Comparison of ENCODE assay signal across 24 cellular contexts in the genomic region with DNA sequence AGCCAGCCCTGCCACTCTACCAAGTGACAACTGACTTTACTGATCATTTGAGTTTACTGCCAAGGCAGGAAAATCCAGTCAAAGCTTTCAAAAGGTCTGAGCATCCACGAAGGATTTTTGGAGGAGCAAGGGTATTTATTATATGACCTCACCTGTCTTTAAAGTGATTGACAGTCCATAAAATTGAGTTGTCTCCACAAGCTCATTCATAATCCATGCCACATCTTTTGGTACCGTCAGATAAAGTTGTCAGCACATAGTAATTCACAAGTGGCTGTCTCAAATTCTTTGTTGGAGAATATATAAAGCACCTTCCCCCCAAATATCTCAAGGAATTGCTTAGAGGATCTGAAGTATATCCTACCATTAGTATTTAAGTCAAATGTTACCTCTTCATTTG.
"Had no signal": no experiment of that assay in that cellular context is flagged by ENCODE, and none has a peak within 500 bp of the region (broad histone marks: within the 10 kb centered on the region; RNA-seq: fewer than 3 reads in every experiment).

No MANE protein-coding gene starts in this region.

- H3K27ac ChIP-seq: PC-9, Peyer's patch, SJSA1, SK-N-MC had no signal

- H2AFZ ChIP-seq: PC-9 had no signal

- H3K36me3 ChIP-seq: MG63, Peyer's patch, SJSA1 had no signal

- ATAC-seq: Right ventricle myocardium inferior, T-cell had no signal

- DNase-seq: Karpas-422, KG1, MG63, NCI-H1092, NCI-H1105 treated with DMSO at 0.1 percent for 48 hours, NCI-H1417 treated with DMSO at 0.1 percent for 48 hours, NCI-H146, NCI-H1694 treated with DMSO at 0.1 percent for 48 hours, NCI-H1930, NCI-H2081, NCI-H2107, NCI-H2171 treated with DMSO at 0.1 percent for 48 hours, NCI-H345, NCI-H446 treated with DMSO at 0.1 percent for 48 hours, NCI-H510A treated with DMSO at 0.1 percent for 48 hours, NCI-H526, PC-9, Peyer's patch, SHP77 treated with DMSO at 0.1 percent for 48 hours, SW 1271, T-cell had no signal

- H3K4me2 ChIP-seq: PC-9 had no signal

- H3K4me1 ChIP-seq: Peyer's patch had no signal

- H3K9me3 ChIP-seq: MG63, Peyer's patch, SJSA1 had no signal

- H3K4me3 ChIP-seq: MG63, PC-9, Peyer's patch, SJSA1, SK-N-MC had no signal
